21 cellular contexts compared by ENCODE assay signal in genomic region chr7:71987200-71987767, GRCh38.
DNase-seq lines count a peak whose midpoint lies in the region; ATAC-seq, FAIRE-seq and TF ChIP-seq lines count a peak whose summit lies in the region.
"Had no signal": no experiment of that assay in that cellular context is flagged by ENCODE, and none has a peak within 500 bp of the region (broad histone marks: within the 10 kb centered on the region; RNA-seq: fewer than 3 reads in every experiment).

No MANE protein-coding gene starts in this region.

- no peak for TF ChIP-seq RAD21 in K562 (CRISPR knock-in tag; conservative IDR thresholded peaks at IDR 0.05 in 1 of 2, IDR thresholded peaks at IDR 0.05 in 1 of 2)

- TF ChIP-seq POLR2A in K562 (conservative IDR thresholded peaks at IDR 0.05): no peak
- TF ChIP-seq POLR2A in ovary (IDR thresholded peaks at IDR 0.05): no peak

- peaks cover 6% of the 10 kb centered on the region for H3K4me1 Mint-ChIP-seq in GM23338
- H3K4me1 Mint-ChIP-seq in activated naive CD4-positive, alpha-beta T cell treated with anti-CD3 and anti-CD28 coated beads, Interleukin-2, amount 10 ng/mL, durations not matched to agents 7 days and 5 days: no peaks in the 10 kb centered on the region

- TF ChIP-seq CTCF in GM23338 (conservative IDR thresholded peaks at IDR 0.05; ENCODE audit: low read depth in 2 of 2): no peak
- no peak for TF ChIP-seq CTCF in K562 (IDR thresholded peaks at IDR 0.05 in 2 of 3, conservative IDR thresholded peaks at IDR 0.05 in 1 of 3; ENCODE audit: insufficient read depth in 2 of 3, low read depth in 1 of 3, low read length in 3 of 3)
- no peak for TF ChIP-seq CTCF in lung (IDR thresholded peaks at IDR 0.05; ENCODE audit: control extremely low read depth, extremely low read depth)
- no peak for TF ChIP-seq CTCF in ovary (IDR thresholded peaks at IDR 0.05)

- BruUV-seq in K562 (replicated peaks; lab: Mats Ljungman, UMichigan): no TSS peak

- H3F3A ChIP-seq in GM23338 (replicated peaks; ENCODE audit: low read depth): no peaks in the 10 kb centered on the region

- no peaks in the 10 kb centered on the region for H3K9me1 ChIP-seq in K562 (ENCODE audit: control insufficient read depth, insufficient read depth, low read length)

- intact Hi-C loops in K562 (cut with micrococcal nuclease) (no loop called here), ovary (cut with DNase I) (no loop called here)

- no peak for TF ChIP-seq EP300 in K562 (IDR thresholded peaks at IDR 0.05; ENCODE audit: low read length)
- no peak for TF ChIP-seq EP300 in ovary (IDR thresholded peaks at IDR 0.05)

- ATAC-seq in GM23338: peak; percentile 35; the same call in 1 of the 3 replicates
- no peak; the same call in 2 of the 3 replicates for ATAC-seq in K562
- no peak for ATAC-seq in lung (ENCODE audit: insufficient read depth, low FRiP score)
- ATAC-seq in GM18502 (IDR thresholded peaks at IDR 0.05; ENCODE audit: poor library complexity, unreplicated experiment): no peak
- ATAC-seq: CD8-positive, alpha-beta T cell had no signal

- H3K79me2 ChIP-seq in GM23338 (replicated peaks; ENCODE audit: insufficient read depth) (no peaks in the 10 kb centered on the region), K562 (ENCODE audit: control insufficient read depth, insufficient read depth, low read length) (no peaks in the 10 kb centered on the region)

- H3K36me3 ChIP-seq in GM23338 (ENCODE audit: insufficient read depth) (no peaks in the 10 kb centered on the region), K562 (ENCODE audit: control insufficient read depth, insufficient read depth, low read length) (no peaks in the 10 kb centered on the region), lung (ENCODE audit: control insufficient read depth in 2 of 2, insufficient read depth in 2 of 2, low read length in 2 of 2) (no peaks in the 10 kb centered on the region), ovary (no peaks in the 10 kb centered on the region)

- H3K4me1 ChIP-seq in GM23338 (ENCODE audit: insufficient read depth) (no peaks in the 10 kb centered on the region), K562 (replicated peaks in 1 of 2; ENCODE audit: control insufficient read depth in 2 of 2, insufficient read depth in 2 of 2, low read length in 2 of 2) (no peaks in the 10 kb centered on the region), lung (ENCODE audit: control insufficient read depth in 2 of 2, insufficient read depth in 2 of 2, low read length in 2 of 2) (no peaks in the 10 kb centered on the region), ovary (ENCODE audit: insufficient read depth) (no peaks in the 10 kb centered on the region)

- DNase-seq in GM23338 (ENCODE audit: low spot score) (peak; percentile 18), K562 (ENCODE audit: extremely low read depth in 1 of 4, low spot score in 3 of 4) (no peak), lung (ENCODE audit: low spot score) (peak; percentile 17), ovary (no peak), NCI-H128 (lab: John Stamatoyannopoulos, UW; ENCODE audit: unreplicated experiment) (no peak)
- DNase-seq in activated naive CD4-positive, alpha-beta T cell treated with anti-CD3 and anti-CD28 coated beads, Interleukin-2, amount 10 ng/mL, durations not matched to agents 7 days and 5 days: no peak
- DNase-seq: CD8-positive, alpha-beta T cell; DMS153; GDM1; MM.1S; NCI-H1092; NCI-H1436 treated with DMSO at 0.1 percent for 48 hours; NCI-H1930; NCI-H226; NCI-H748 treated with DMSO at 0.1 percent for 48 hours; PC-9; SHP77 treated with DMSO at 0.1 percent for 48 hours had no signal

- no peak overlapping the region for H2AFZ ChIP-seq in GM23338
- H2AFZ ChIP-seq in K562 (ENCODE audit: low read depth, low read length): no peak overlapping the region
- H2AFZ ChIP-seq: PC-9 had no signal

- FAIRE-seq in K562 (lab: Jason Lieb, UNC): no peak
- FAIRE-seq: H54 had no signal

- in situ Hi-C loops in K562 (cut with MboI): no loop called here

- H3K9me2 ChIP-seq in GM23338 (ENCODE audit: insufficient read depth): no peaks in the 10 kb centered on the region

- no peaks in the 10 kb centered on the region; the same call in 2 of the 3 replicates for H3K9me3 Mint-ChIP-seq in GM23338
- peaks cover 18% of the 10 kb centered on the region for H3K9me3 Mint-ChIP-seq in activated naive CD4-positive, alpha-beta T cell treated with anti-CD3 and anti-CD28 coated beads, Interleukin-2, amount 10 ng/mL, durations not matched to agents 7 days and 5 days
- H3K9me3 Mint-ChIP-seq: CD8-positive, alpha-beta T cell had no signal

- H4K20me1 ChIP-seq in GM23338 (replicated peaks; ENCODE audit: insufficient read depth) (0 out of 2 replicates have a peak, but pooled peaks cover 4% of the 10 kb centered on the region), K562 (replicated peaks; ENCODE audit: control insufficient read depth, insufficient read depth, low read length) (no peaks in the 10 kb centered on the region; the same call in 1 of the 2 replicates)

- H3K4me2 ChIP-seq in GM23338: no peak overlapping the region
- no peak overlapping the region for H3K4me2 ChIP-seq in K562 (ENCODE audit: insufficient read depth, low read length)
- H3K4me2 ChIP-seq: PC-9 had no signal

- no peak overlapping the region for H3K4me3 Mint-ChIP-seq in GM23338
- H3K4me3 Mint-ChIP-seq in activated naive CD4-positive, alpha-beta T cell treated with anti-CD3 and anti-CD28 coated beads, Interleukin-2, amount 10 ng/mL, durations not matched to agents 7 days and 5 days: no peak overlapping the region
- H3K4me3 Mint-ChIP-seq: CD8-positive, alpha-beta T cell had no signal

- H3K27ac Mint-ChIP-seq in GM23338: no peak overlapping the region
- no peak overlapping the region for H3K27ac Mint-ChIP-seq in activated naive CD4-positive, alpha-beta T cell treated with anti-CD3 and anti-CD28 coated beads, Interleukin-2, amount 10 ng/mL, durations not matched to agents 7 days and 5 days
- H3K27ac Mint-ChIP-seq: CD8-positive, alpha-beta T cell had no signal

- H3K9ac ChIP-seq in K562 (ENCODE audit: insufficient read depth in 1 of 2, low read depth in 2 of 2, low read length in 2 of 2): no peak overlapping the region

- H3K4me3 ChIP-seq in GM23338 (no peak overlapping the region), K562 (no peak overlapping the region), lung (no peak overlapping the region), ovary (no peak overlapping the region)
- H3K4me3 ChIP-seq: PC-9, SK-N-MC had no signal

- CTCF ChIA-PET in K562 (lab: Yijun Ruan, JAX; ENCODE audit: low intra/inter-chr PET ratio): no interaction called here
- CTCF ChIA-PET in activated naive CD4-positive, alpha-beta T cell treated with anti-CD3 and anti-CD28 coated beads, Interleukin-2, amount 10 ng/mL, durations not matched to agents 7 days and 5 days (lab: Charles Lee): no interaction called here

- no peaks in the 10 kb centered on the region for H3K36me3 Mint-ChIP-seq in GM23338 (ENCODE audit: low read depth)
- H3K36me3 Mint-ChIP-seq in activated naive CD4-positive, alpha-beta T cell treated with anti-CD3 and anti-CD28 coated beads, Interleukin-2, amount 10 ng/mL, durations not matched to agents 7 days and 5 days: no peaks in the 10 kb centered on the region
- H3K36me3 Mint-ChIP-seq: CD8-positive, alpha-beta T cell had no signal

- H3K27ac ChIP-seq in GM23338 (ENCODE audit: low read depth) (no peak overlapping the region), K562 (ENCODE audit: extremely low read depth, low read depth, low read length) (no peak overlapping the region), lung (ENCODE audit: low read depth in 1 of 2, low read length in 1 of 2) (no peak overlapping the region), ovary (no peak overlapping the region)
- H3K27ac ChIP-seq: PC-9, RWPE1, SK-N-MC had no signal

- H3K9me3 ChIP-seq in K562 (replicated peaks; ENCODE audit: control insufficient read depth, insufficient read depth, low read depth, low read length): no peaks in the 10 kb centered on the region
- peaks cover 0 to 5% of the 10 kb centered on the region in 2 donors for H3K9me3 ChIP-seq in lung (ENCODE audit: control insufficient read depth in 2 of 2, insufficient read depth in 1 of 2, low read length in 1 of 2)
- no peaks in the 10 kb centered on the region for H3K9me3 ChIP-seq in ovary

- POLR2A ChIA-PET in K562 (lab: Yijun Ruan, JAX): interaction anchor here (0.9 kb wide), 1 partner anchor 8 kb away, joined by 3 read pairs; no protein-coding TSS in a partner anchor

- no peaks in the 10 kb centered on the region for H3K27me3 ChIP-seq in GM23338 (ENCODE audit: insufficient read depth)
- H3K27me3 ChIP-seq in K562 (ENCODE audit: control insufficient read depth in 2 of 2, insufficient read depth in 2 of 2, low read length in 2 of 2): peaks cover 3 to 16% of the 10 kb centered on the region in 2 experiments; a peak in 3 of 5 replicates
- H3K27me3 ChIP-seq in lung (ENCODE audit: control insufficient read depth, insufficient read depth): no peaks in the 10 kb centered on the region
- no peaks in the 10 kb centered on the region for H3K27me3 ChIP-seq in ovary

- H3K27me3 Mint-ChIP-seq in GM23338 (ENCODE audit: insufficient read depth, low read depth, poor library complexity): peaks cover 3% of the 10 kb centered on the region
- no peaks in the 10 kb centered on the region for H3K27me3 Mint-ChIP-seq in activated naive CD4-positive, alpha-beta T cell treated with anti-CD3 and anti-CD28 coated beads, Interleukin-2, amount 10 ng/mL, durations not matched to agents 7 days and 5 days

- 14% methylated on average over 8 of the region's 8 CpGs for WGBS in K562 (ENCODE audit: insufficient coverage, low coverage, missing lambda C conversion rate)
- 64 to 79% methylated on average over 8 of the region's 8 CpGs for WGBS in lung, 2 donors
- 73 to 84% (median 81%) methylated on average over 8 of the region's 8 CpGs for WGBS in ovary, 3 donors

TF ChIP-seq in GM23338, 12 proteins besides CTCF, POLR2A, EP300 and RAD21 (continues in another document):
- no peak for TF ChIP-seq EZH2phosphoT487 (IDR thresholded peaks at IDR 0.05; ENCODE audit: unreplicated experiment)
- no peak for TF ChIP-seq NANOG (IDR thresholded peaks at IDR 0.05; ENCODE audit: borderline replicate concordance)
- no peak for TF ChIP-seq POLR2AphosphoS5 (IDR thresholded peaks at IDR 0.05; ENCODE audit: low read depth)
- TF ChIP-seq STAT1 (IDR thresholded peaks at IDR 0.05; ENCODE audit: unreplicated experiment): no peak

TF ChIP-seq in K562, 482 proteins besides CTCF, POLR2A, EP300 and RAD21 (continues in another document):
- TF ChIP-seq NONO (IDR thresholded peaks at IDR 0.05; ENCODE audit: low read depth in 2 of 2, low read length in 1 of 2) (no peak), CEBPG (CRISPR knock-in tag; IDR thresholded peaks at IDR 0.05) (no peak), CEBPG (tag; conservative IDR thresholded peaks at IDR 0.05 in 1 of 2, IDR thresholded peaks at IDR 0.05 in 1 of 2) (peak; percentile 15 to 57; a peak in 2 of 4 replicates), ZNF717 (CRISPR knock-in tag; IDR thresholded peaks at IDR 0.05) (no peak), PML (IDR thresholded peaks at IDR 0.05; ENCODE audit: low read length) (no peak)

Comparison
In these comparisons a context has a peak if more than half of its experiments do, and no peak if none do; other contexts are left out.
1. DNase-seq: peak in GM23338 (single experiment) and lung (single experiment); none in K562 (0 of 4), ovary (0 of 5), activated naive CD4-positive, alpha-beta T cell treated with anti-CD3 and anti-CD28 coated beads, Interleukin-2, amount 10 ng/mL, durations not matched to agents 7 days and 5 days (single experiment) and NCI-H128 (single experiment).